In the genomic region with DNA sequence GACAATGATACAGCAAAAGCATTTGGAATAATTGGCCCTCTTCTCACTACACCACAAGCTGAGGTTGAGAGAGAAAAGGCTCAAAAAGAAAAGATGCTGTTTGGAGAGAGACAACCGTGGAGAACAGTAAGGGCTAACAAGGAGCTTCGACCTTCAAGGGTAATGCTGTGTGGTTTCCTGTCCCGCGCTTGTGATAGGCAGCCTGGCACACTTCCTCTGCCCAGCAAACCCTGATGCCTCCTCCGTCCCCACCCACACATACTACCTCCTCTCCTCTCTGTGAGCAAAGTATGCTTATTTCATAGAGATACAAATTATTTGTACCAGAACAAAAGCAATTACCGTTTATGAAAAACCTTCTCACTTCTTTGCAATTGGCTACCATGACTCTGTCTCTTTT, we compare ENCODE assay signal across 9 cellular contexts.
DNase-seq lines count a peak whose midpoint lies in the region; ATAC-seq lines count a peak whose summit lies in the region.
"Had no signal": no experiment of that assay in that cellular context is flagged by ENCODE, and none has a peak within 500 bp of the region (broad histone marks: within the 10 kb centered on the region; RNA-seq: fewer than 3 reads in every experiment).

No MANE protein-coding gene starts in this region.

- H3K27ac Mint-ChIP-seq in activated naive CD8-positive, alpha-beta T cell treated with anti-CD3 and anti-CD28 coated beads for 36 hours, result no peak overlapping the region

- H3K9me3 ChIP-seq in muscle layer of colon (ENCODE audit: low read length) (no peaks in the 10 kb centered on the region), trophoblast cell (ENCODE audit: insufficient read depth, low read depth, low read length) (no peaks in the 10 kb centered on the region)

- H3K27me3 ChIP-seq in muscle layer of colon (ENCODE audit: control insufficient read depth in 1 of 2, insufficient read depth in 2 of 2, low read length in 2 of 2), result no peaks in the 10 kb centered on the region
- H3K27me3 ChIP-seq in trophoblast cell (ENCODE audit: insufficient read depth, low read length), result no peaks in the 10 kb centered on the region

- H2BK120ac ChIP-seq in trophoblast cell (ENCODE audit: insufficient read depth, low read length, poor library complexity), result no peak overlapping the region

- no peaks in the 10 kb centered on the region for H3K79me2 ChIP-seq in trophoblast cell (ENCODE audit: control insufficient read depth, insufficient read depth, low read length, poor library complexity)

- WGBS in trophoblast cell (ENCODE audit: extremely low coverage, insufficient coverage, insufficient read length), result no CpG with 5 or more reads among the region's 6 CpGs

- H3K14ac ChIP-seq in trophoblast cell (ENCODE audit: low read length), result no peak overlapping the region

- no peak overlapping the region for H3K4ac ChIP-seq in trophoblast cell (ENCODE audit: low read depth, low read length)

- H3K4me1 ChIP-seq in muscle layer of colon (ENCODE audit: insufficient read depth, low read length), result peaks cover 42% of the 10 kb centered on the region
- peaks cover 0 to 2% of the 10 kb centered on the region in 2 experiments for H3K4me1 ChIP-seq in trophoblast cell (ENCODE audit: control insufficient read depth in 1 of 2, insufficient read depth in 2 of 2, low read length in 2 of 2)

- peak; percentile 82 for ATAC-seq in GM18867 (IDR thresholded peaks at IDR 0.05; ENCODE audit: unreplicated experiment)
- peak; percentile 59 for ATAC-seq in GM21619 (IDR thresholded peaks at IDR 0.05; ENCODE audit: unreplicated experiment)

- H2BK12ac ChIP-seq in trophoblast cell (ENCODE audit: low read length), result no peak overlapping the region

- H3K36me3 ChIP-seq in muscle layer of colon (ENCODE audit: insufficient read depth, low read length), result no peaks in the 10 kb centered on the region
- peaks cover 4 to 7% of the 10 kb centered on the region in 2 experiments for H3K36me3 ChIP-seq in trophoblast cell (ENCODE audit: control insufficient read depth in 1 of 2, insufficient read depth in 2 of 2, low read length in 2 of 2)

- in situ Hi-C loops in KBM-7 (cut with MboI; ENCODE audit: low pct_unique_long_range_greater_than_20kb, low sequenced_read_pairs), result no loop called here

- no peak overlapping the region for H3K18ac ChIP-seq in trophoblast cell (ENCODE audit: low read length)

- no peak overlapping the region for H4K12ac ChIP-seq in trophoblast cell (ENCODE audit: low read depth, low read length)

- no peak overlapping the region for H2AFZ ChIP-seq in trophoblast cell (ENCODE audit: insufficient read depth, low read length, poor library complexity)

- H3K79me1 ChIP-seq in trophoblast cell (ENCODE audit: low read length), result no peaks in the 10 kb centered on the region

- no peak overlapping the region for H4K91ac ChIP-seq in trophoblast cell (ENCODE audit: low read depth, low read length)

- no peak overlapping the region for H3K23ac ChIP-seq in trophoblast cell (ENCODE audit: low read length)

- peak; percentile 12 for DNase-seq in KBM-7
- DNase-seq in activated naive CD8-positive, alpha-beta T cell treated with anti-CD3 and anti-CD28 coated beads for 36 hours, result no peak
- DNase-seq in NCI-H524 (lab: John Stamatoyannopoulos, UW), result no peak
- no peak for DNase-seq in trophoblast cell
- DNase-seq in NCI-H2196 (lab: John Stamatoyannopoulos, UW; ENCODE audit: unreplicated experiment), result no peak
- DNase-seq: activated CD4-positive, alpha-beta T cell treated with anti-CD3 and anti-CD28 coated beads, Interleukin-2, amount 50 U/mL, for 1 hour had no signal

- H3K4me3 Mint-ChIP-seq in activated naive CD8-positive, alpha-beta T cell treated with anti-CD3 and anti-CD28 coated beads for 36 hours, result no peak overlapping the region

- no peaks in the 10 kb centered on the region for H3K36me3 Mint-ChIP-seq in activated naive CD8-positive, alpha-beta T cell treated with anti-CD3 and anti-CD28 coated beads for 36 hours

- H3K4me2 ChIP-seq in trophoblast cell (ENCODE audit: low read length), result no peak overlapping the region

- no peak overlapping the region for H4K8ac ChIP-seq in trophoblast cell (ENCODE audit: low read depth, low read length)

- no peak overlapping the region for H3K9ac ChIP-seq in muscle layer of colon (ENCODE audit: low read length)
- H3K9ac ChIP-seq in trophoblast cell (ENCODE audit: low read length), result no peak overlapping the region

- no peak overlapping the region for H3K4me3 ChIP-seq in muscle layer of colon (ENCODE audit: low read depth in 1 of 2, low read length in 2 of 2)
- H3K4me3 ChIP-seq in trophoblast cell (ENCODE audit: low read depth, low read length), result no peak overlapping the region

- H3K27me3 Mint-ChIP-seq in activated naive CD8-positive, alpha-beta T cell treated with anti-CD3 and anti-CD28 coated beads for 36 hours, result peaks cover 15% of the 10 kb centered on the region

- peaks cover 2% of the 10 kb centered on the region for H3K4me1 Mint-ChIP-seq in activated naive CD8-positive, alpha-beta T cell treated with anti-CD3 and anti-CD28 coated beads for 36 hours

- H2AK5ac ChIP-seq in trophoblast cell (ENCODE audit: low read length), result no peak overlapping the region

- no peak overlapping the region for H2BK5ac ChIP-seq in trophoblast cell (ENCODE audit: low read depth, low read length, poor library complexity)

- H3K27ac ChIP-seq in muscle layer of colon (ENCODE audit: low read depth, low read length), result peak overlapping the region; percentile 16
- H3K27ac ChIP-seq in trophoblast cell (ENCODE audit: low read depth, low read length), result no peak overlapping the region

- H3K9me3 Mint-ChIP-seq in activated naive CD8-positive, alpha-beta T cell treated with anti-CD3 and anti-CD28 coated beads for 36 hours, result no peaks in the 10 kb centered on the region
